In the genomic region with DNA sequence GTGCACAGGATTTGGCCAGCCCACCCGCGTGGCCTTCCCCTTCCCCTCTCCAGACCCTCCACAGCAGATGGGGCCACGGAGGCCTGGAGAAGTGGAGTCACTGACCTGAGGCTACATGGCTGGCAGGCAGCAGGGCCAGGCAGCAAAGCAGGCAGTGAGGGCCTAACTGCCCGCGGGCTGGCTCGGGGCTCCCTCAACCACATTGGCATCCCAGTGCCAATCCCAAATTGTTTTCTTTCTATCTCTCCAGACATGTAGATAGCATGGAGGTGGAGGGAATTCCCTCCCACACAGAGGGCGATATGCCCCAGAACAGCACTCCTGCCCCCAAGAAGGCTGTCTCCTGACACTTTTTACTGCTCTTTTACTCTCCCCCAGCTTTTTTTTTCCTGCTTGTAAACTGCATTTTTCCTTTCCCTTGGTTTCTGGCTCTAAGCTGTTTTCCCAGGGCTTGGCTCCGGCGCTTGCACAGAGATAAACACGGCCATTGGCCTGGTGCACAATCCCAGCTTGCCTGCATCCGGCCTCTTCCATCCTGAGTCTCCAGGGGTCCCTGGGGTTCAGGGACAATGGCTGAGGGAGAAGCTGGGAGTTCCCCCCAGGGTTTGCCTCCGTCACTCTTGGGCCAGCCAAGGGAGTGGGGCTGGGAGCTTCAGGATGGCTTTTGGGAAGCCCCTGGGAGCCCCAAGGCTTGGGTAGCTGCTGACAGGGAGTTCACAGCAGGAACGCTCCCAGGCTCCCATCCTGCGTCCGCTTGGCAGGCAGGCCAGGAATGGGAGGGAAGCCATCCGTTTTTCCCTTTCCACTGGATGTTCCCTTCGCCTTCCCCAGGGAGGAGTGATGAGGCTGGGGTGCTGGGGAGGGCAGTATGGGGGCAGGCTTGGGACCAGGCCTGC, we compare ENCODE assay signal across 10 cellular contexts. TPM values are rescaled to one million over a fixed set of nuclear protein-coding genes. Genes with fewer than 3 reads are reported as not detected.
DNase-seq lines count a peak whose midpoint lies in the region; ATAC-seq, FAIRE-seq and TF ChIP-seq lines count a peak whose summit lies in the region.
"Had no signal": no experiment of that assay in that cellular context is flagged by ENCODE, and none has a peak within 500 bp of the region (broad histone marks: within the 10 kb centered on the region; RNA-seq: fewer than 3 reads in every experiment).

No MANE protein-coding gene starts in this region.

- no peaks in the 10 kb centered on the region for H3K27me3 ChIP-seq in Loucy (ENCODE audit: insufficient read depth, low read length, poor library complexity, severe bottlenecking)
- H3K27me3 ChIP-seq in H1 (replicated peaks in 1 of 4; ENCODE audit: control insufficient read depth in 3 of 4, extremely low read depth in 1 of 4, insufficient read depth in 3 of 4, low read length in 3 of 4), result no peaks in the 10 kb centered on the region
- no peaks in the 10 kb centered on the region for H3K27me3 ChIP-seq in mesendoderm (ENCODE audit: insufficient read depth, low read length, poor library complexity)
- no peaks in the 10 kb centered on the region for H3K27me3 ChIP-seq in thoracic aorta (replicated peaks; ENCODE audit: insufficient read depth)

- peak overlapping the region; percentile 83 for H3K4ac ChIP-seq in H1 (replicated peaks; ENCODE audit: insufficient read length, low read depth, low read length)
- peak overlapping the region; percentile 46 for H3K4ac ChIP-seq in mesendoderm (ENCODE audit: low read depth, low read length)

- peak overlapping the region; percentile 61 for H2BK120ac ChIP-seq in H1 (replicated peaks; ENCODE audit: low read depth, low read length)
- H2BK120ac ChIP-seq in mesendoderm (ENCODE audit: low read depth, low read length), result peak overlapping the region; percentile 9

- H3K27ac ChIP-seq in H1 (ENCODE audit: low read depth, low read length) (peak overlapping the region; percentile 40; the same call in 1 of the 2 replicates), mesendoderm (ENCODE audit: low read depth, low read length) (peak overlapping the region; percentile 67), thoracic aorta (peak overlapping the region; percentile 97)

- H3K4me2 ChIP-seq in Loucy (ENCODE audit: low read depth, low read length, poor library complexity, severe bottlenecking) (peak overlapping the region; percentile 22), H1 (ENCODE audit: insufficient read depth in 1 of 2, low read depth in 2 of 2, low read length in 2 of 2) (peak overlapping the region; percentile 21 to 44; a peak in 3 of 4 replicates), mesendoderm (ENCODE audit: low read length) (no peak overlapping the region)

- no peak for TF ChIP-seq EP300 in H1 (IDR thresholded peaks at IDR 0.05; ENCODE audit: borderline replicate concordance in 1 of 2, low read depth in 2 of 2, low read length in 2 of 2)

- no peaks in the 10 kb centered on the region for H3K4me1 Mint-ChIP-seq in effector memory CD8-positive, alpha-beta T cell (ENCODE audit: low read depth in 2 of 2)

- no peak for TF ChIP-seq CTCF in Loucy (conservative IDR thresholded peaks at IDR 0.05; ENCODE audit: low read length)
- TF ChIP-seq CTCF in H1 (IDR thresholded peaks at IDR 0.05; ENCODE audit: control extremely low read depth in 1 of 3, insufficient read depth in 1 of 3, low read depth in 1 of 3, low read length in 3 of 3), result no peak
- no peak for TF ChIP-seq CTCF in thoracic aorta (IDR thresholded peaks at IDR 0.05)

- no peaks in the 10 kb centered on the region for H3K27me3 Mint-ChIP-seq in effector memory CD8-positive, alpha-beta T cell

- DNase-seq in H1 (ENCODE audit: low read depth in 1 of 2, low spot score in 2 of 2) (no peak), mesendoderm (no peak), thoracic aorta (ENCODE audit: low spot score) (no peak)
- no peak for DNase-seq in effector memory CD8-positive, alpha-beta T cell
- DNase-seq in activated CD4-positive, CD25-positive, alpha-beta regulatory T cell treated with anti-CD3 and anti-CD28 coated beads, Interleukin-2, amount 50 U/mL, for 72 hours, result no peak
- DNase-seq: stimulated activated CD4-positive, alpha-beta T cell treated with anti-CD3 and anti-CD28 coated beads, Interleukin-15, amount 100 ng/mL, for 24 hours had no signal

- no peak for TF ChIP-seq POLR2A in H1 (IDR thresholded peaks at IDR 0.05; ENCODE audit: control extremely low read depth in 1 of 2, low read depth in 2 of 2, low read length in 2 of 2)

- H3K56ac ChIP-seq in H1 (replicated peaks; ENCODE audit: insufficient read length, low read depth, low read length), result peak overlapping the region; percentile 43
- H3K56ac ChIP-seq in mesendoderm (ENCODE audit: low read length), result peak overlapping the region; percentile 92

- WGBS in H1 (ENCODE audit: extremely low coverage in 1 of 2, insufficient coverage in 1 of 2, insufficient read length in 1 of 2, insufficient replicate concordance in 2 of 2, low coverage in 1 of 2, low lambda C conversion rate in 2 of 2, missing lambda C conversion rate in 1 of 2), 2 experiments, result 84% methylated on average over 14 of the region's 17 CpGs; no CpG with 5 or more reads in 1 of the 2 experiments
- no CpG with 5 or more reads among the region's 17 CpGs for WGBS in mesendoderm (ENCODE audit: extremely low coverage, insufficient coverage, low lambda C conversion rate)

- no peak overlapping the region for H3K27ac Mint-ChIP-seq in effector memory CD8-positive, alpha-beta T cell

- H2BK5ac ChIP-seq in H1 (ENCODE audit: low read depth, low read length), result peak overlapping the region; percentile 95
- peak overlapping the region; percentile 57 for H2BK5ac ChIP-seq in mesendoderm (ENCODE audit: low read length)

- H4K20me1 ChIP-seq in Loucy (ENCODE audit: insufficient read depth, low read length, poor library complexity, severe bottlenecking) (no peaks in the 10 kb centered on the region), H1 (replicated peaks in 1 of 2; ENCODE audit: control insufficient read depth in 1 of 2, insufficient read depth in 2 of 2, low read length in 2 of 2) (peaks cover 0 to 1% of the 10 kb centered on the region in 2 experiments)

- H3K9me3 Mint-ChIP-seq in effector memory CD8-positive, alpha-beta T cell, result no peaks in the 10 kb centered on the region

- H3K23ac ChIP-seq in H1 (ENCODE audit: insufficient read length) (no peak overlapping the region), mesendoderm (ENCODE audit: low read length) (peak overlapping the region; percentile 91)

- POLR2A ChIA-PET in H1 (lab: Charles Lee; ENCODE audit: partially characterized antibody), result interaction anchor here (0.9 to 13.3 kb wide), 5 partner anchors 9 to 332 kb away, joined by 3 to 166 read pairs (median 4); a partner anchor contains a TSS

- no peak for ATAC-seq in thoracic aorta (ENCODE audit: insufficient number of reproducible peaks, low FRiP score, low read depth)
- ATAC-seq in effector memory CD8-positive, alpha-beta T cell (replicated peaks), result no peak
- no peak for ATAC-seq in HG02884 (IDR thresholded peaks at IDR 0.05; ENCODE audit: unreplicated experiment)
- ATAC-seq in GM19455 (IDR thresholded peaks at IDR 0.05; ENCODE audit: unreplicated experiment), result no peak

- no peaks in the 10 kb centered on the region for H3K9me3 ChIP-seq in Loucy (ENCODE audit: insufficient read depth, low read depth, low read length)
- no peaks in the 10 kb centered on the region for H3K9me3 ChIP-seq in H1 (ENCODE audit: insufficient read depth in 2 of 2, low read depth in 1 of 2, low read length in 1 of 2)
- no peaks in the 10 kb centered on the region for H3K9me3 ChIP-seq in thoracic aorta

- H3K36me3 Mint-ChIP-seq in effector memory CD8-positive, alpha-beta T cell (ENCODE audit: insufficient read depth), result no peaks in the 10 kb centered on the region

- H2BK20ac ChIP-seq in H1 (ENCODE audit: low read length), result peak overlapping the region; percentile 92

- H3K79me1 ChIP-seq in H1 (ENCODE audit: low read depth, low read length) (peaks cover 13% of the 10 kb centered on the region), mesendoderm (ENCODE audit: low read length) (peaks cover 46% of the 10 kb centered on the region)

- H3K79me2 ChIP-seq in Loucy (ENCODE audit: insufficient read depth, low read length) (no peaks in the 10 kb centered on the region), H1 (ENCODE audit: control insufficient read depth in 1 of 2, insufficient read depth in 2 of 2, low read length in 2 of 2) (peaks cover 0 to 27% of the 10 kb centered on the region in 2 experiments; a peak in 1 of 4 replicates), mesendoderm (ENCODE audit: control insufficient read depth, insufficient read depth, low read length) (peaks cover 61% of the 10 kb centered on the region)

- no peak for FAIRE-seq in H1 (lab: Jason Lieb, UNC)
- FAIRE-seq: colon had no signal

- H3K4me3 ChIP-seq in Loucy (ENCODE audit: low read length, poor library complexity, severe bottlenecking) (no peak overlapping the region), H1 (ENCODE audit: extremely low read depth in 1 of 4, insufficient read depth in 2 of 4, low read depth in 3 of 4, low read length in 4 of 4) (no peak overlapping the region), mesendoderm (ENCODE audit: low read length) (no peak overlapping the region), thoracic aorta (peak overlapping the region; percentile 44)

- H2AK5ac ChIP-seq in H1 (ENCODE audit: low read depth, low read length) (peak overlapping the region; percentile 91; the same call in 1 of the 2 replicates), mesendoderm (ENCODE audit: low read length) (peak overlapping the region; percentile 72)

- no peak for TF ChIP-seq RAD21 in H1 (IDR thresholded peaks at IDR 0.05 in 1 of 2, conservative IDR thresholded peaks at IDR 0.05 in 1 of 2; ENCODE audit: low read depth in 2 of 2, low read length in 2 of 2)

- H3K9ac ChIP-seq in Loucy (ENCODE audit: low read depth, low read length, poor library complexity, severe bottlenecking) (peak overlapping the region; percentile 31), H1 (replicated peaks in 1 of 4; ENCODE audit: extremely low read depth in 1 of 4, low read depth in 3 of 4, low read length in 3 of 4) (peak overlapping the region in 3 of 4 experiments; percentile 14 to 37 (median 32); a peak in 5 of 7 replicates), mesendoderm (ENCODE audit: low read length) (peak overlapping the region; percentile 63)

- no peak overlapping the region for H3K4me3 Mint-ChIP-seq in effector memory CD8-positive, alpha-beta T cell

- CTCF ChIA-PET in H1 (lab: Charles Lee; ENCODE audit: partially characterized antibody), result interaction anchor here (0.6 to 2.0 kb wide), 9 partner anchors 7 to 310 kb away, joined by 3 to 8 read pairs (median 5); no protein-coding TSS in a partner anchor

- H3K36me3 ChIP-seq in Loucy (ENCODE audit: insufficient read depth, low read length) (no peaks in the 10 kb centered on the region), H1 (ENCODE audit: control insufficient read depth in 2 of 4, insufficient read depth in 4 of 4, low read length in 3 of 4) (no peaks in the 10 kb centered on the region), mesendoderm (ENCODE audit: control insufficient read depth, insufficient read depth, low read length) (no peaks in the 10 kb centered on the region), thoracic aorta (no peaks in the 10 kb centered on the region)

- H2AFZ ChIP-seq in Loucy (ENCODE audit: low read length) (no peak overlapping the region), H1 (ENCODE audit: low read length) (no peak overlapping the region)

- no peaks in the 10 kb centered on the region for H3F3A ChIP-seq in Loucy (ENCODE audit: low read depth)

- H4K91ac ChIP-seq in H1 (replicated peaks; ENCODE audit: insufficient read length, low read length), result peak overlapping the region; percentile 99

- H2BK12ac ChIP-seq in H1 (ENCODE audit: low read depth, low read length), result peak overlapping the region; percentile 93

- H4K8ac ChIP-seq in H1 (ENCODE audit: extremely low read depth, insufficient read depth, low read length) (peak overlapping the region; percentile 28; the same call in 1 of the 2 replicates), mesendoderm (ENCODE audit: low read depth, low read length) (no peak overlapping the region)

- H3K14ac ChIP-seq in H1 (ENCODE audit: insufficient read length), result no peak overlapping the region

- H4K5ac ChIP-seq in H1 (ENCODE audit: insufficient read length, low read depth, low read length) (peak overlapping the region; percentile 69), mesendoderm (ENCODE audit: low read length) (no peak overlapping the region)

- H3K4me1 ChIP-seq in Loucy (ENCODE audit: insufficient read depth, low read length, poor library complexity, severe bottlenecking) (peaks cover 11% of the 10 kb centered on the region), H1 (replicated peaks in 1 of 4; ENCODE audit: control insufficient read depth in 3 of 4, insufficient read depth in 4 of 4, low read length in 3 of 4) (peaks cover 14 to 36% (median 25%) of the 10 kb centered on the region in 4 experiments), mesendoderm (ENCODE audit: control insufficient read depth, low read depth, low read length) (peaks cover 36% of the 10 kb centered on the region), thoracic aorta (ENCODE audit: control insufficient read depth in 1 of 2, low read depth in 2 of 2) (peaks cover 59 to 94% of the 10 kb centered on the region in 2 donors)

- peak overlapping the region; percentile 64 for H3K18ac ChIP-seq in H1 (ENCODE audit: extremely low read depth, low read length)
- H3K18ac ChIP-seq in mesendoderm (ENCODE audit: low read length), result peak overlapping the region; percentile 9

- no peaks in the 10 kb centered on the region for H3K23me2 ChIP-seq in H1 (ENCODE audit: low read depth, low read length)

- no peaks in the 10 kb centered on the region for H3K9me2 ChIP-seq in Loucy (replicated peaks; ENCODE audit: low read depth, low read length)

- peak overlapping the region; percentile 65; the same call in 1 of the 2 replicates for H2BK15ac ChIP-seq in H1 (ENCODE audit: low read length)
- H2BK15ac ChIP-seq in mesendoderm (replicated peaks; ENCODE audit: low read depth), result no peak overlapping the region

RNA-seq across cellular contexts. Expression of a gene that starts 7.0 kb away (rescaled TPM):
- 79.1 and 80.0 TPM in 2 replicates for total RNA-seq in H1 (2021; fragmentation: NEBNext Ultra II Directional; extraction: Animal tissue kit (Norgen Biotek cat#: 25700))
- 45.3 and 47.6 TPM in 2 replicates for polyA plus RNA-seq in H1 (2011; rRNA removed)
- polyA plus RNA-seq in H1 (2011; cell fraction: cytosol; rRNA removed), result 23.5 TPM
- polyA plus RNA-seq in H1 (2011; cell fraction: nucleus; rRNA removed), result 50.9 TPM
- 87.4 to 98.2 TPM (median 91.4 TPM) in 4 replicates for polyA plus RNA-seq in H1 (2012, experiment 1 of 2)
- polyA plus RNA-seq in H1 (2012, experiment 2 of 2), result 157 TPM
- 157 TPM for polyA plus RNA-seq in H1 (2013, experiment 1 of 2)
- polyA plus RNA-seq in H1 (2013, experiment 2 of 2), result 166 TPM
- polyA minus RNA-seq in H1 (2011; rRNA and poly(A)+ RNA removed), result 30.1 and 31.7 TPM in 2 replicates
- 19.2 TPM for polyA minus RNA-seq in H1 (2011; cell fraction: cytosol; rRNA and poly(A)+ RNA removed)
- polyA minus RNA-seq in H1 (2011; cell fraction: nucleus; rRNA and poly(A)+ RNA removed), result 22.1 TPM
- 171 TPM for polyA plus RNA-seq in mesendoderm (2013, experiment 1 of 2)
- 168 TPM for polyA plus RNA-seq in mesendoderm (2013, experiment 2 of 2)
- 10 to 100 TPM; 58.9 to 77.6 TPM for total RNA-seq in thoracic aorta

RNA-seq across cellular contexts. Expression of a gene that starts 39.3 kb away (rescaled TPM):
- 446 and 448 TPM in 2 replicates for total RNA-seq in H1 (2021; fragmentation: NEBNext Ultra II Directional; extraction: Animal tissue kit (Norgen Biotek cat#: 25700))
- polyA plus RNA-seq in H1 (2011; rRNA removed), result 342 and 572 TPM in 2 replicates
- polyA plus RNA-seq in H1 (2011; cell fraction: cytosol; rRNA removed), result 639 TPM
- 94.4 TPM for polyA plus RNA-seq in H1 (2011; cell fraction: nucleus; rRNA removed)
- polyA plus RNA-seq in H1 (2012, experiment 1 of 2), result 256 to 682 TPM (median 537 TPM) in 4 replicates
- polyA plus RNA-seq in H1 (2012, experiment 2 of 2), result 59.1 TPM
- polyA plus RNA-seq in H1 (2013, experiment 1 of 2), result 274 TPM
- polyA plus RNA-seq in H1 (2013, experiment 2 of 2), result 272 TPM
- 150 and 182 TPM in 2 replicates for polyA minus RNA-seq in H1 (2011; rRNA and poly(A)+ RNA removed)
- 259 TPM for polyA minus RNA-seq in H1 (2011; cell fraction: cytosol; rRNA and poly(A)+ RNA removed)
- polyA minus RNA-seq in H1 (2011; cell fraction: nucleus; rRNA and poly(A)+ RNA removed), result 78.2 TPM
- polyA plus RNA-seq in mesendoderm (2013, experiment 1 of 2), result 397 TPM
- polyA plus RNA-seq in mesendoderm (2013, experiment 2 of 2), result 387 TPM
- total RNA-seq in thoracic aorta, result 100 to 1,000 TPM; 130 to 131 TPM

Comparison
In these comparisons a context has a peak if more than half of its experiments do, and no peak if none do; other contexts are left out.
1. H3K27ac ChIP-seq: peak in every context shown above with its lines; median percentile 97 in thoracic aorta; 67 in mesendoderm; 40 in H1.